ENCODE assay signal across 8 cellular contexts in the genomic region with DNA sequence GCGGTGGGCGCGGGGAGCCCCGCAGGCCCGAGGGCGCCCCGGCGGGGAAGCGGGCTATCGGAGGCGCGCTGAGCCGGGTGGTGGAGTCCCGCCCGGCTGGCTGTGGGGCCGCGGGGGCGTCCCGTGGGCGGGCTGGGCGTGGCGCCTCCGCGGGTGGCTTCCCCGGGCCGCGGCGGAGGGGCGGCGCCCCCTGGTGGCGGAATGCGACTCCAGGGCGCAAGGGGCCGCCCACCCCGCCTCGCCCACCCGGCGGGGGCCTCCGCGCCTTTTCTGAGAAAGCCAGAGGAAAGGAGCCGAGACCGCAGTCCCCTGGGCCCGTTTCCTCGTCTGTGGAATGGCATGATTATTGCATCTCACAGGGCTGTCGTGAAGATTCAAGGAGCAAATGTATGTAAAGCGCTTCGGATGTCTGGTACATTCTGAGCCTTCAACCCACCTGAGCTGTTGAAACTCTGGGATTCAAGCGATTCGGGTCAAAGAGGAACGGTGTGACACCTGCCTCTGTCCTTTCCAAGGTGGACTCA.
DNase-seq lines count a peak whose midpoint lies in the region; ATAC-seq and TF ChIP-seq lines count a peak whose summit lies in the region.

No MANE protein-coding gene starts in this region.

- no peak overlapping the region for H3K27ac Mint-ChIP-seq in nephron progenitor cell

- H3K4me3 ChIP-seq in GM12875 (ENCODE audit: low read depth, low read length): peak overlapping the region; percentile 43

- peaks cover 26% of the 10 kb centered on the region for H3K27me3 Mint-ChIP-seq in nephron progenitor cell (ENCODE audit: low read depth, poor library complexity)

- no peaks in the 10 kb centered on the region for H3K36me3 Mint-ChIP-seq in nephron progenitor cell (ENCODE audit: low read depth)

- no peaks in the 10 kb centered on the region for H3K9me3 Mint-ChIP-seq in nephron progenitor cell

- H3K4me1 Mint-ChIP-seq in nephron progenitor cell: peaks cover 17% of the 10 kb centered on the region

- H3K4me3 Mint-ChIP-seq in nephron progenitor cell: peak overlapping the region; percentile 83

- DNase-seq in HEK293T (ENCODE audit: extremely low spot score) (peak; percentile 87), NCI-H2227 treated with DMSO at 0.1 percent for 48 hours (lab: John Stamatoyannopoulos, UW) (peak; percentile 18), activated T-cell treated with anti-CD3 and anti-CD28 coated beads for 48 hours (ENCODE audit: low read depth) (peak; percentile 68), fibroblast of gingiva (ENCODE audit: low read depth) (peak; percentile 17), nephron progenitor cell (peak; percentile 91)
- DNase-seq in stimulated activated naive CD8-positive, alpha-beta T cell treated with anti-CD3 and anti-CD28 coated beads, Interleukin-15, Interleukin-2, amounts not matched to agents 100 U/mL and 50 U/mL, for 24 hours: peak; percentile 84

- CTCF ChIA-PET in HEK293T (lab: Yijun Ruan, JAX): interaction anchor here (0.6 to 1.7 kb wide), 3 partner anchors 108 to 132 kb away, joined by 3 read pairs; no protein-coding TSS in a partner anchor

- ATAC-seq in stimulated activated naive CD8-positive, alpha-beta T cell treated with anti-CD3 and anti-CD28 coated beads, Interleukin-15, Interleukin-2, amounts not matched to agents 100 U/mL and 50 U/mL, for 24 hours: peak; percentile 63
- no peak for ATAC-seq in HG03469 (IDR thresholded peaks at IDR 0.05; ENCODE audit: unreplicated experiment)

- TF ChIP-seq CTCF in GM12875 (IDR thresholded peaks at IDR 0.05; ENCODE audit: borderline replicate concordance, insufficient read depth, low read depth, low read length) (peak; percentile 86), nephron progenitor cell (IDR thresholded peaks at IDR 0.05) (peak; percentile 45)

- POLR2A ChIA-PET in HEK293T (lab: Yijun Ruan, JAX): no interaction called here

TF ChIP-seq in HEK293T, 16 proteins besides CTCF, POLR2A, EP300 and RAD21:
- TF ChIP-seq FOXM1 (IDR thresholded peaks at IDR 0.05; ENCODE audit: borderline replicate concordance) (peak; percentile 64; the same call in 1 of the 2 replicates), LEF1 (IDR thresholded peaks at IDR 0.05; ENCODE audit: borderline replicate concordance) (no peak), ARNT (IDR thresholded peaks at IDR 0.05) (peak; percentile 25; the same call in 1 of the 2 replicates), SP1 (IDR thresholded peaks at IDR 0.05) (no peak)

Comparison
In these comparisons a context has a peak if more than half of its experiments do, and no peak if none do; other contexts are left out.
1. DNase-seq: peak in every context shown above with its lines; median percentile 91 in nephron progenitor cell; 87 in HEK293T; 84 in stimulated activated naive CD8-positive, alpha-beta T cell treated with anti-CD3 and anti-CD28 coated beads, Interleukin-15, Interleukin-2, amounts not matched to agents 100 U/mL and 50 U/mL, for 24 hours; 68 in activated T-cell treated with anti-CD3 and anti-CD28 coated beads for 48 hours; 18 in NCI-H2227 treated with DMSO at 0.1 percent for 48 hours; 17 in fibroblast of gingiva.